In genomic region chr3:149207475-149207874, GRCh38 we compare ENCODE assay signal across 1 cellular context.
TF ChIP-seq lines count a peak whose summit lies in the region.

No MANE protein-coding gene starts in this region.

TF ChIP-seq in HepG2, 621 proteins besides CTCF, POLR2A, EP300 and RAD21:
- TF ChIP-seq ATF1 (CRISPR knock-in tag; IDR thresholded peaks at IDR 0.05) (no peak), GRHL1 (CRISPR knock-in tag; conservative IDR thresholded peaks at IDR 0.05) (no peak), SRSF9 (IDR thresholded peaks at IDR 0.05; ENCODE audit: borderline replicate concordance, insufficient read depth, low read depth, low read length, poor library complexity, severe bottlenecking) (no peak), ZNF296 (CRISPR knock-in tag; conservative IDR thresholded peaks at IDR 0.05) (no peak), ZSCAN22 (CRISPR knock-in tag; IDR thresholded peaks at IDR 0.05) (no peak), XBP1 (CRISPR knock-in tag; IDR thresholded peaks at IDR 0.05) (no peak), ZNF569 (CRISPR knock-in tag; IDR thresholded peaks at IDR 0.05; ENCODE audit: borderline replicate concordance) (no peak), STAG1 (CRISPR knock-in tag; IDR thresholded peaks at IDR 0.05) (no peak), NR3C1 (CRISPR knock-in tag; IDR thresholded peaks at IDR 0.05) (no peak), IRF1 (CRISPR knock-in tag; IDR thresholded peaks at IDR 0.05; ENCODE audit: low read depth) (no peak), ZFP90 (CRISPR knock-in tag; IDR thresholded peaks at IDR 0.05; ENCODE audit: borderline replicate concordance) (no peak), PHB2 (IDR thresholded peaks at IDR 0.05; ENCODE audit: partially characterized antibody) (no peak), HES4 (CRISPR knock-in tag; IDR thresholded peaks at IDR 0.05; ENCODE audit: borderline replicate concordance) (no peak)
- TF ChIP-seq, protein P1, sequence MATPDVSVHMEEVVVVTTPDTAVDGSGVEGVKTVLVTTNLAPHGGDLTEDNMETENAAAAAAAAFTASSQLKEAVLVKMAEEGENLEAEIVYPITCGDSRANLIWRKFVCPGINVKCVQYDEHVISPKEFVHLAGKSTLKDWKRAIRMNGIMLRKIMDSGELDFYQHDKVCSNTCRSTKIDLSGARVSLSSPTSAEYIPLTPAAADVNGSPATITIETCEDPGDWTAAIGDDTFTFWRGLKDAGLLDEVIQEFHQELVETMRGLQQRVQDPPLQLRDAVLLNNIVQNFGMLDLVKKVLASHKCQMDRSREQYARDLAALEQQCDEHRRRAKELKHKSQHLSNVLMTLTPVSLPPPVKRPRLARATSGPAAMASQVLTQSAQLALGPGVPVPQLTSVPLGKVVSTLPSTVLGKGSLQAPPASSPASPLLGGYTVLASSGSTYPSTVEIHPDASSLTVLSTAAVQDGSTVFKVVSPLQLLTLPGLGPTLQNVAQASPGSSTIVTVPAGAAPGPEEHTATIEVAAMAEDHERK (CRISPR knock-in tag; IDR thresholded peaks at IDR 0.05; ENCODE audit: low read depth) = no peak
- TF ChIP-seq, protein P2, sequence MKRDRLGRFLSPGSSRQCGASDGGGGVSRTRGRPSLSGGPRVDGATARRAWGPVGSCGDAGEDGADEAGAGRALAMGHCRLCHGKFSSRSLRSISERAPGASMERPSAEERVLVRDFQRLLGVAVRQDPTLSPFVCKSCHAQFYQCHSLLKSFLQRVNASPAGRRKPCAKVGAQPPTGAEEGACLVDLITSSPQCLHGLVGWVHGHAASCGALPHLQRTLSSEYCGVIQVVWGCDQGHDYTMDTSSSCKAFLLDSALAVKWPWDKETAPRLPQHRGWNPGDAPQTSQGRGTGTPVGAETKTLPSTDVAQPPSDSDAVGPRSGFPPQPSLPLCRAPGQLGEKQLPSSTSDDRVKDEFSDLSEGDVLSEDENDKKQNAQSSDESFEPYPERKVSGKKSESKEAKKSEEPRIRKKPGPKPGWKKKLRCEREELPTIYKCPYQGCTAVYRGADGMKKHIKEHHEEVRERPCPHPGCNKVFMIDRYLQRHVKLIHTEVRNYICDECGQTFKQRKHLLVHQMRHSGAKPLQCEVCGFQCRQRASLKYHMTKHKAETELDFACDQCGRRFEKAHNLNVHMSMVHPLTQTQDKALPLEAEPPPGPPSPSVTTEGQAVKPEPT (CRISPR knock-in tag; IDR thresholded peaks at IDR 0.05; ENCODE audit: low read depth) = no peak
TF ChIP-seq in HepG2: peak in this region for 0.
